Comparison of ENCODE assay signal across 17 cellular contexts in the genomic region with DNA sequence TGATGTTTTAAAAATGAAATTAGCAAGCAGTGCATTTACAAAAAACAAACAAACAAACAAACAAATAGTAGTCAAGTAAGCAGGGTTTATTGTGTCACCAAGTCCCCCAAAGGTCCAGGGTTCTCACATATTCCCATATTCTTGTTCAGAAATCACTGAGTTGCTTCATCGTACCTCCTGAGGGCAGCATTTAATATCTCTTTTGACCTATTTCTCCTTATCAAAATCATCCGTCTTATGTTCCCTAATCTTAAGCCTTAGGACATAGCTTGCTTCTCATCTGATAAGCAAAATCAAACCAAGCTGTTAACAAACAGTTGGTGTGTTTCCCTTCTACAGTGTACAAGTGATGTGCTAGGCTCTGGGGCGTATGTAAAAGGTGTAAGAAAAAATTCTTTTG.
DNase-seq lines count a peak whose midpoint lies in the region; ATAC-seq and TF ChIP-seq lines count a peak whose summit lies in the region.
"Had no signal": no experiment of that assay in that cellular context is flagged by ENCODE, and none has a peak within 500 bp of the region (broad histone marks: within the 10 kb centered on the region; RNA-seq: fewer than 3 reads in every experiment).

No MANE protein-coding gene starts in this region.

- H3K27me3 ChIP-seq in OCI-LY1 (ENCODE audit: insufficient read depth, low read length), result no peaks in the 10 kb centered on the region
- H3K27me3 ChIP-seq: BLaER1 treated with 17β-estradiol and CSF1 and Interleukin-3, amounts not matched to agents 10 nM and 100 nM; MG63 had no signal

- no peaks in the 10 kb centered on the region for H3F3A ChIP-seq in OCI-LY1 (ENCODE audit: insufficient read depth, low read length)

- TF ChIP-seq CTCF in OCI-LY1 (IDR thresholded peaks at IDR 0.05; ENCODE audit: low read length), result peak; percentile 20; the same call in 1 of the 2 replicates

- no peaks in the 10 kb centered on the region for H3K9me2 ChIP-seq in OCI-LY1 (ENCODE audit: low read depth, low read length)

- no peaks in the 10 kb centered on the region for H3K4me1 ChIP-seq in OCI-LY1 (ENCODE audit: insufficient read depth, low read length, severe bottlenecking)
- H3K4me1 ChIP-seq: BLaER1 treated with 17β-estradiol and CSF1 and Interleukin-3, amounts not matched to agents 10 nM and 100 nM had no signal

- H3K4me2 ChIP-seq in OCI-LY1 (ENCODE audit: low read length), result no peak overlapping the region
- H3K4me2 ChIP-seq: BLaER1 treated with 17β-estradiol and CSF1 and Interleukin-3, amounts not matched to agents 10 nM and 100 nM had no signal

- H3K27ac ChIP-seq in OCI-LY1 (ENCODE audit: low read depth, low read length, poor library complexity, severe bottlenecking), result no peak overlapping the region
- H3K27ac ChIP-seq: 22Rv1; BLaER1 treated with 17β-estradiol and CSF1 and Interleukin-3, amounts not matched to agents 10 nM and 100 nM had no signal

- no peak overlapping the region for H3K9ac ChIP-seq in OCI-LY1 (ENCODE audit: low read length)
- H3K9ac ChIP-seq: BLaER1 treated with 17β-estradiol and CSF1 and Interleukin-3, amounts not matched to agents 10 nM and 100 nM had no signal

- no peak overlapping the region for H2AFZ ChIP-seq in OCI-LY1 (ENCODE audit: low read length)

- DNase-seq in DMS 273 (lab: John Stamatoyannopoulos, UW; ENCODE audit: unreplicated experiment), result peak; percentile 13
- DNase-seq in DMS 273 treated with DMSO at 0.1 percent for 48 hours (lab: John Stamatoyannopoulos, UW), result no peak
- DNase-seq in amniotic epithelial cell (ENCODE audit: low read depth), result peak; percentile 47
- DNase-seq in pons (ENCODE audit: low spot score), result peak; percentile 55
- DNase-seq in NCI-H1694 (lab: John Stamatoyannopoulos, UW), result no peak
- DNase-seq: DMS53, GOT3, KG1, MG63, NCI-H1417 treated with DMSO at 0.1 percent for 48 hours, NCI-H2081 had no signal

- no peaks in the 10 kb centered on the region for H3K79me2 ChIP-seq in OCI-LY1 (ENCODE audit: insufficient read depth, low read length)

- no peaks in the 10 kb centered on the region for H4K20me1 ChIP-seq in OCI-LY1 (ENCODE audit: insufficient read depth, low read length)
- H4K20me1 ChIP-seq: BLaER1 treated with 17β-estradiol and CSF1 and Interleukin-3, amounts not matched to agents 10 nM and 100 nM had no signal

- H3K4me3 ChIP-seq in OCI-LY1 (ENCODE audit: low read depth, low read length, poor library complexity, severe bottlenecking), result no peak overlapping the region
- H3K4me3 ChIP-seq: BLaER1 treated with 17β-estradiol and CSF1 and Interleukin-3, amounts not matched to agents 10 nM and 100 nM; GM12878; MG63 had no signal

- ATAC-seq in HG03342 (IDR thresholded peaks at IDR 0.05; ENCODE audit: unreplicated experiment), result no peak
- no peak for ATAC-seq in GM21619 (IDR thresholded peaks at IDR 0.05; ENCODE audit: unreplicated experiment)
- ATAC-seq: GM12878 had no signal

- H3K36me3 ChIP-seq in OCI-LY1 (ENCODE audit: insufficient read depth, low read length), result no peaks in the 10 kb centered on the region
- H3K36me3 ChIP-seq: BLaER1 treated with 17β-estradiol and CSF1 and Interleukin-3, amounts not matched to agents 10 nM and 100 nM; MG63 had no signal

- H3K9me3 ChIP-seq in OCI-LY1 (ENCODE audit: low read length), result no peaks in the 10 kb centered on the region
- H3K9me3 ChIP-seq: BLaER1 treated with 17β-estradiol and CSF1 and Interleukin-3, amounts not matched to agents 10 nM and 100 nM; MG63 had no signal

Comparison
In these comparisons a context has a peak if more than half of its experiments do, and no peak if none do; other contexts are left out.
1. DNase-seq: peak in DMS 273 (single experiment), amniotic epithelial cell (single experiment) and pons (single experiment); none in DMS 273 treated with DMSO at 0.1 percent for 48 hours (single experiment) and NCI-H1694 (single experiment).